ENCODE assay signal across 15 cellular contexts in the genomic region with DNA sequence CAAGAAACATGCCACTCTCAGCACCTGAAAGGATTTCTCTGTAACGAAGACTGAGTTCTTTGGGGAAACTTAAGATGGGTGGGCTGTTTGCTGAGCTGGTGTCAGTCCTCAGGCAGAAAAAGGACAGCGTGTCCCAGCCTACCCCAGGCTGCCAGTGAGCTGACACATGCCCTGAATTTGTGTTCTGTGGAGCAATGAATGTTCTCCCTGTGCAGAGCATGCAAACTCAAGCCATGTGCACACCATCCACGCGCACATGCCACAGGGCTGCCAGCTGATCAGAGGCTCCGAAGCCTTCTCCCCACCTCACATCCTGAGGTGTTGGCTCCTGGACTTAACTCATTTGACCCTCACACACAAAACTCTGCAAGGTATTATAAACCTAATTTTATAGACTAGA.
DNase-seq lines count a peak whose midpoint lies in the region; ATAC-seq and TF ChIP-seq lines count a peak whose summit lies in the region.
"Had no signal": no experiment of that assay in that cellular context is flagged by ENCODE, and none has a peak within 500 bp of the region (broad histone marks: within the 10 kb centered on the region; RNA-seq: fewer than 3 reads in every experiment).

No MANE protein-coding gene starts in this region.

- no peak overlapping the region for H2AFZ ChIP-seq in trophoblast cell (ENCODE audit: insufficient read depth, low read length, poor library complexity)

- H3K4ac ChIP-seq in trophoblast cell (ENCODE audit: low read depth, low read length): no peak overlapping the region

- no peaks in the 10 kb centered on the region for H3K9me3 ChIP-seq in heart left ventricle
- no peaks in the 10 kb centered on the region for H3K9me3 ChIP-seq in right atrium auricular region
- H3K9me3 ChIP-seq in trophoblast cell (ENCODE audit: insufficient read depth, low read depth, low read length): no peaks in the 10 kb centered on the region
- no peaks in the 10 kb centered on the region for H3K9me3 ChIP-seq in vagina
- H3K9me3 ChIP-seq in body of pancreas: no peaks in the 10 kb centered on the region
- H3K9me3 ChIP-seq: A549 had no signal

- no peak overlapping the region for H3K9ac ChIP-seq in trophoblast cell (ENCODE audit: low read length)

- intact Hi-C loops in heart left ventricle (cut with DNase I): no loop called here
- intact Hi-C loops in vagina (cut with DNase I): no loop called here
- intact Hi-C loops in body of pancreas (cut with DNase I): no loop called here

- H3K4me3 ChIP-seq in heart left ventricle (no peak overlapping the region), right atrium auricular region (no peak overlapping the region), trophoblast cell (ENCODE audit: low read depth, low read length) (no peak overlapping the region), vagina (no peak overlapping the region), body of pancreas (no peak overlapping the region)
- H3K4me3 ChIP-seq: A549 had no signal

- H4K8ac ChIP-seq in trophoblast cell (ENCODE audit: low read depth, low read length): no peak overlapping the region

- TF ChIP-seq CTCF in heart left ventricle (IDR thresholded peaks at IDR 0.05) (no peak), right atrium auricular region (IDR thresholded peaks at IDR 0.05) (no peak), vagina (IDR thresholded peaks at IDR 0.05) (no peak), body of pancreas (IDR thresholded peaks at IDR 0.05) (no peak)

- H3K18ac ChIP-seq in trophoblast cell (ENCODE audit: low read length): no peak overlapping the region

- WGBS in heart left ventricle, 4 donors: 80 to 90% (median 87%) methylated on average over 5 of the region's 5 CpGs
- WGBS in trophoblast cell (ENCODE audit: extremely low coverage, insufficient coverage, insufficient read length): no CpG with 5 or more reads among the region's 5 CpGs
- 83 to 93% methylated on average over 5 of the region's 5 CpGs for WGBS in body of pancreas, 2 donors

- no peak overlapping the region for H3K27ac ChIP-seq in heart left ventricle
- no peak overlapping the region for H3K27ac ChIP-seq in right atrium auricular region
- H3K27ac ChIP-seq in trophoblast cell (ENCODE audit: low read depth, low read length): no peak overlapping the region
- peak overlapping the region; percentile 9 for H3K27ac ChIP-seq in vagina
- H3K27ac ChIP-seq in body of pancreas: no peak overlapping the region
- H3K27ac ChIP-seq: A549 had no signal

- H2BK5ac ChIP-seq in trophoblast cell (ENCODE audit: low read depth, low read length, poor library complexity): no peak overlapping the region

- H3K14ac ChIP-seq in trophoblast cell (ENCODE audit: low read length): no peak overlapping the region

- no peak overlapping the region for H4K91ac ChIP-seq in trophoblast cell (ENCODE audit: low read depth, low read length)

- no peak overlapping the region for H4K12ac ChIP-seq in trophoblast cell (ENCODE audit: low read depth, low read length)

- no peaks in the 10 kb centered on the region for H3K79me2 ChIP-seq in trophoblast cell (ENCODE audit: control insufficient read depth, insufficient read depth, low read length, poor library complexity)

- no peaks in the 10 kb centered on the region for H3K27me3 ChIP-seq in heart left ventricle
- no peaks in the 10 kb centered on the region for H3K27me3 ChIP-seq in right atrium auricular region
- H3K27me3 ChIP-seq in trophoblast cell (ENCODE audit: insufficient read depth, low read length): no peaks in the 10 kb centered on the region
- H3K27me3 ChIP-seq in vagina: no peaks in the 10 kb centered on the region
- no peaks in the 10 kb centered on the region for H3K27me3 ChIP-seq in body of pancreas

- no peaks in the 10 kb centered on the region for H3K79me1 ChIP-seq in trophoblast cell (ENCODE audit: low read length)

- TF ChIP-seq POLR2A in heart left ventricle (IDR thresholded peaks at IDR 0.05) (no peak), vagina (IDR thresholded peaks at IDR 0.05) (no peak), body of pancreas (IDR thresholded peaks at IDR 0.05) (no peak)

- no peak overlapping the region for H3K4me2 ChIP-seq in trophoblast cell (ENCODE audit: low read length)
- H3K4me2 ChIP-seq: A549 had no signal

- no peak overlapping the region for H2BK12ac ChIP-seq in trophoblast cell (ENCODE audit: low read length)

- H3K36me3 ChIP-seq in heart left ventricle: no peaks in the 10 kb centered on the region
- H3K36me3 ChIP-seq in right atrium auricular region: no peaks in the 10 kb centered on the region
- no peaks in the 10 kb centered on the region for H3K36me3 ChIP-seq in trophoblast cell (ENCODE audit: control insufficient read depth in 1 of 2, insufficient read depth in 2 of 2, low read length in 2 of 2)
- H3K36me3 ChIP-seq in vagina: no peaks in the 10 kb centered on the region
- H3K36me3 ChIP-seq in body of pancreas (replicated peaks in 1 of 2; ENCODE audit: insufficient read depth in 1 of 2, low read depth in 2 of 2): no peaks in the 10 kb centered on the region

- H3K4me1 ChIP-seq in heart left ventricle (no peaks in the 10 kb centered on the region), right atrium auricular region (peaks cover 0 to 8% of the 10 kb centered on the region in 2 donors), trophoblast cell (ENCODE audit: control insufficient read depth in 1 of 2, insufficient read depth in 2 of 2, low read length in 2 of 2) (no peaks in the 10 kb centered on the region), vagina (peaks cover 11% of the 10 kb centered on the region), body of pancreas (no peaks in the 10 kb centered on the region)
- H3K4me1 ChIP-seq: A549 had no signal

- no peak overlapping the region for H2AK5ac ChIP-seq in trophoblast cell (ENCODE audit: low read length)

- peak overlapping the region; percentile 37 for H3K23ac ChIP-seq in trophoblast cell (ENCODE audit: low read length)

- ATAC-seq in heart left ventricle: peak in 3 of 4 donors; percentile 47 to 66 (median 54)
- ATAC-seq in left lobe of liver: no peak
- no peak for ATAC-seq in body of pancreas
- ATAC-seq: A549 had no signal

- no peak overlapping the region for H2BK120ac ChIP-seq in trophoblast cell (ENCODE audit: insufficient read depth, low read length, poor library complexity)

- no peak for DNase-seq in heart left ventricle
- no peak for DNase-seq in right atrium auricular region (ENCODE audit: low spot score)
- DNase-seq in cerebellar cortex (ENCODE audit: low spot score): peak; percentile 63
- DNase-seq in trophoblast cell: no peak
- DNase-seq in vagina (ENCODE audit: extremely low spot score in 2 of 2): no peak
- no peak for DNase-seq in central memory CD4-positive, alpha-beta T cell
- DNase-seq in left lobe of liver (ENCODE audit: low spot score): no peak
- DNase-seq in body of pancreas: no peak
- DNase-seq: HFFc6, KG1, NCI-H1092, NCI-H2081, NCI-H510A treated with DMSO at 0.1 percent for 48 hours, SHP77 treated with DMSO at 0.1 percent for 48 hours had no signal

Comparison
In these comparisons a context has a peak if more than half of its experiments do, and no peak if none do; other contexts are left out.
1. ATAC-seq: peak in heart left ventricle (3 of 4); none in left lobe of liver (single experiment) and body of pancreas (single experiment).